In genomic region chr22:36411589-36412258, GRCh38 we compare ENCODE assay signal across 15 cellular contexts. TPM values are rescaled to one million over a fixed set of nuclear protein-coding genes. Genes with fewer than 3 reads are reported as not detected.
DNase-seq lines count a peak whose midpoint lies in the region; ATAC-seq and TF ChIP-seq lines count a peak whose summit lies in the region.
"Had no signal": no experiment of that assay in that cellular context is flagged by ENCODE, and none has a peak within 500 bp of the region (broad histone marks: within the 10 kb centered on the region; RNA-seq: fewer than 3 reads in every experiment).

No MANE protein-coding gene starts in this region.

- no peak overlapping the region for H3K27ac ChIP-seq in CD4-positive, alpha-beta memory T cell (ENCODE audit: low read depth, low read length)
- peak overlapping the region; percentile 25; the same call in 1 of the 2 replicates for H3K27ac ChIP-seq in KMS-11
- peak overlapping the region; percentile 98 for H3K27ac ChIP-seq in parathyroid adenoma
- H3K27ac ChIP-seq: SK-N-MC had no signal

- H3K9me3 ChIP-seq in CD4-positive, alpha-beta memory T cell (ENCODE audit: control insufficient read depth in 1 of 2, low read length in 2 of 2): no peaks in the 10 kb centered on the region
- no peaks in the 10 kb centered on the region for H3K9me3 ChIP-seq in parathyroid adenoma (ENCODE audit: control insufficient read depth, low read length)
- H3K9me3 ChIP-seq: heart left ventricle had no signal

- H3K36me3 ChIP-seq in CD4-positive, alpha-beta memory T cell (ENCODE audit: insufficient read depth, low read length): no peaks in the 10 kb centered on the region
- H3K36me3 ChIP-seq in KMS-11 (ENCODE audit: insufficient read depth): no peaks in the 10 kb centered on the region
- no peaks in the 10 kb centered on the region for H3K36me3 ChIP-seq in parathyroid adenoma (ENCODE audit: control insufficient read depth, insufficient read depth, low read length)
- H3K36me3 ChIP-seq: heart left ventricle had no signal

- peak overlapping the region in 2 of 7 donors; percentile 11 to 46 for H3K27ac Mint-ChIP-seq in CD4-positive, alpha-beta memory T cell
- H3K27ac Mint-ChIP-seq: activated T-helper 1 cell treated with anti-CD3 and anti-CD28 coated beads, Interleukin-12 subunit alpha, Interleukin-12 subunit beta, Interleukin-2, Interleukin-4 antibody, amounts not matched to agents 30 ng/mL and 10 ng/mL and 1 ng/mL, durations not matched to agents 14 hours and 24 hours and 36 hours had no signal

- H3K4me1 ChIP-seq in CD4-positive, alpha-beta memory T cell (ENCODE audit: insufficient read depth, low read length): peaks cover 49% of the 10 kb centered on the region
- H3K4me1 ChIP-seq in KMS-11 (ENCODE audit: low read depth, poor library complexity, severe bottlenecking) (peaks cover 40% of the 10 kb centered on the region), parathyroid adenoma (peaks cover 14% of the 10 kb centered on the region)

- intact Hi-C loops in CD4-positive, alpha-beta memory T cell (cut with micrococcal nuclease): no loop called here

- H3K4me1 Mint-ChIP-seq in CD4-positive, alpha-beta memory T cell: peaks cover 21 to 59% (median 36%) of the 10 kb centered on the region in 4 donors

- peak in 3 of 5 donors; percentile 21 to 35 (median 23) for DNase-seq in CD4-positive, alpha-beta memory T cell
- DNase-seq in activated T-cell treated with anti-CD3 and anti-CD28 coated beads, Interleukin-2, amount 50 U/mL, for 1 hour: peak; percentile 28
- DNase-seq in OCI-M2 (lab: John Stamatoyannopoulos, UW; ENCODE audit: unreplicated experiment) (no peak), dermis blood vessel endothelial cell (no peak)
- DNase-seq: EL, heart left ventricle, midbrain, NCI-H2107 had no signal

- H4K20me1 ChIP-seq in KMS-11 (ENCODE audit: insufficient read depth): no peaks in the 10 kb centered on the region

- H3K4me2 ChIP-seq in KMS-11 (peak overlapping the region; percentile 37; the same call in 1 of the 2 replicates), parathyroid adenoma (ENCODE audit: low read length) (peak overlapping the region; percentile 22)

- no peaks in the 10 kb centered on the region for H3K36me3 Mint-ChIP-seq in CD4-positive, alpha-beta memory T cell

- no peaks in the 10 kb centered on the region for H3K9me3 Mint-ChIP-seq in CD4-positive, alpha-beta memory T cell
- H3K9me3 Mint-ChIP-seq: activated T-helper 1 cell treated with anti-CD3 and anti-CD28 coated beads, Interleukin-12 subunit alpha, Interleukin-12 subunit beta, Interleukin-2, Interleukin-4 antibody, amounts not matched to agents 30 ng/mL and 10 ng/mL and 1 ng/mL, durations not matched to agents 14 hours and 24 hours and 36 hours had no signal

- POLR2A ChIA-PET in CD4-positive, alpha-beta memory T cell (lab: Charles Lee; ENCODE audit: partially characterized antibody): interaction anchor here (2.4 kb wide), 2 partner anchors 27 to 40 kb away, joined by 9 to 17 read pairs; no protein-coding TSS in a partner anchor

- no peaks in the 10 kb centered on the region for H3K27me3 ChIP-seq in CD4-positive, alpha-beta memory T cell (ENCODE audit: insufficient read depth, low read length)
- H3K27me3 ChIP-seq in KMS-11 (ENCODE audit: insufficient read depth, low read depth) (no peaks in the 10 kb centered on the region), parathyroid adenoma (ENCODE audit: control insufficient read depth, insufficient read depth, low read length) (no peaks in the 10 kb centered on the region)
- H3K27me3 ChIP-seq: heart left ventricle had no signal

- H3K4me3 ChIP-seq in CD4-positive, alpha-beta memory T cell (ENCODE audit: low read length in 2 of 2): no peak overlapping the region
- no peak overlapping the region for H3K4me3 ChIP-seq in KMS-11 (IDR thresholded peaks at IDR 0.05; ENCODE audit: insufficient read depth, low read depth, low read length)
- H3K4me3 ChIP-seq in parathyroid adenoma (ENCODE audit: low read depth, low read length): no peak overlapping the region
- H3K4me3 ChIP-seq: heart left ventricle, SK-N-MC, skin epidermis had no signal

- H2AFZ ChIP-seq in KMS-11 (ENCODE audit: low read depth) (0 out of 2 replicates have a peak overlapping the region, but pooled peaks have one; percentile 3), parathyroid adenoma (peak overlapping the region; percentile 53)

- ATAC-seq in HG02642 (IDR thresholded peaks at IDR 0.05; ENCODE audit: poor library complexity, unreplicated experiment) (no peak), HG02885 (IDR thresholded peaks at IDR 0.05; ENCODE audit: poor library complexity, unreplicated experiment) (no peak)
- ATAC-seq: heart left ventricle had no signal

- H3K27me3 Mint-ChIP-seq in CD4-positive, alpha-beta memory T cell: no peaks in the 10 kb centered on the region

- no peak overlapping the region for H3K4me3 Mint-ChIP-seq in CD4-positive, alpha-beta memory T cell
- H3K4me3 Mint-ChIP-seq: activated T-helper 1 cell treated with anti-CD3 and anti-CD28 coated beads, Interleukin-12 subunit alpha, Interleukin-12 subunit beta, Interleukin-2, Interleukin-4 antibody, amounts not matched to agents 30 ng/mL and 10 ng/mL and 1 ng/mL, durations not matched to agents 14 hours and 24 hours and 36 hours had no signal

- CTCF ChIA-PET in CD4-positive, alpha-beta memory T cell (lab: Charles Lee; ENCODE audit: partially characterized antibody): interaction anchor here (1.5 to 1.7 kb wide), 2 partner anchors 22 to 24 kb away, joined by 4 to 5 read pairs; no protein-coding TSS in a partner anchor

- H3K9ac ChIP-seq in KMS-11 (no peak overlapping the region), parathyroid adenoma (no peak overlapping the region)

- TF ChIP-seq CTCF in KMS-11 (conservative IDR thresholded peaks at IDR 0.05; ENCODE audit: low read depth, low read length) (no peak), parathyroid adenoma (IDR thresholded peaks at IDR 0.05) (no peak)

- H3K79me2 ChIP-seq in KMS-11 (ENCODE audit: insufficient read depth, low read depth) (no peaks in the 10 kb centered on the region), parathyroid adenoma (no peaks in the 10 kb centered on the region)

RNA-seq across cellular contexts. Expression of gene MYH9, which starts 24.0 kb away (rescaled TPM):
- 100 to 1,000 TPM; 717 to 734 TPM for total RNA-seq in CD4-positive, alpha-beta memory T cell
- polyA plus RNA-seq in CD4-positive, alpha-beta memory T cell: 100 to 1,000 TPM in 1 of 2 donors, 10 to 100 TPM in 1; 17.3 to 476 TPM
- 803 and 1,099 TPM in 2 replicates for total RNA-seq in dermis blood vessel endothelial cell

Comparison
In these comparisons a context has a peak if more than half of its experiments do, and no peak if none do; other contexts are left out.
1. DNase-seq: peak in CD4-positive, alpha-beta memory T cell (3 of 5) and activated T-cell treated with anti-CD3 and anti-CD28 coated beads, Interleukin-2, amount 50 U/mL, for 1 hour (single experiment); none in OCI-M2 (single experiment) and dermis blood vessel endothelial cell (single experiment).